21 cellular contexts compared by ENCODE assay signal in the genomic region with DNA sequence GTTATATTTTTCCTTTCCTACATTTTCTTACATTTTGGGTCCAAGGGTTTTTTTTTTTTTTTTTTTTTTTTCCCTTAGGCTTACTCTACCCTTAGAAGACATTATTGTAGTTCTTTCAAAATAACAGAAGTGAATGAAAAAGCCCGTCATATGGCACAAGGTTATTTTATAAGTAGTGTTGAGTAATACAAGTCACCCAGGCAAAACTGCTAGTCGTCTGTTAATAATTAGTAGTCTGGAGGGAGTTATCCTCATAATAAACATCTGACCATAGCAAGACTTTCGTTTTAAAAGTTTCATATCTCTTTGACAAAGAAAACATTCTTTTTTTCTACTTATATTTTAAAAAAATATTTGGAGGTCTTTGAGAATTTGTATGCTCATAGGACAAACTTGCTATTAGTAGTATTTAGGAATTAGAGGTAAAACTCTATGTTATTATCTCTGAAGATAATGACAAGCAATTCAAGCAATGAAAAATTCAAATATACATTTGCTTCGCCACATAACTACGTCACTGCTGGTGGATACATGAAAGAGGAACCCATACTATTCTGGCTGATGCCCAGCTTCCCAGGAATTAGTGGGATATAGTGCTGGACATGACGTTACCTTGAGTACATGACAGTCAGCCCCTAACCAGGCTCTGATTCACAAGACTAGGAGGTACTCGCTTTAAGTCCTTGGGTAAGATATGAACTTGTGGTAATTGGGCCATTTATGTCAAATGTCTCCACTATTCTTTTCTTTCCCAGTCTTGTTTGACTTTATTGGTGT.
DNase-seq lines count a peak whose midpoint lies in the region; ATAC-seq and TF ChIP-seq lines count a peak whose summit lies in the region.
"Had no signal": no experiment of that assay in that cellular context is flagged by ENCODE, and none has a peak within 500 bp of the region (broad histone marks: within the 10 kb centered on the region; RNA-seq: fewer than 3 reads in every experiment).

No MANE protein-coding gene starts in this region.

- DNase-seq in AG20443 (ENCODE audit: low spot score) = peak; percentile 21
- DNase-seq in GM23248 = peak; percentile 13
- peak; percentile 54 for DNase-seq in adipocyte (ENCODE audit: low read depth)
- DNase-seq in kidney tubule cell (ENCODE audit: low spot score) = peak; percentile 41
- no peak for DNase-seq in KG1 (lab: John Stamatoyannopoulos, UW)
- no peak for DNase-seq in erythroblast (lab: John Stamatoyannopoulos, UW)
- DNase-seq: activated CD8-positive, alpha-beta T cell treated with anti-CD3 and anti-CD28 coated beads for 36 hours; activated naive CD4-positive, alpha-beta T cell treated with Interleukin-2 at 50 U/mL for 16 hours; activated T-cell treated with anti-CD3 and anti-CD28 coated beads, Interleukin-2, amount 50 U/mL, for 1 hour; anterior cingulate cortex; central memory CD4-positive, alpha-beta T cell; EL; natural killer cell; NCI-H187; NCI-H345; posterior cingulate gyrus; RPMI8226; T1000; tibial artery had no signal

- H3K9me3 ChIP-seq in GM23248 (ENCODE audit: low read depth) = no peaks in the 10 kb centered on the region
- no peaks in the 10 kb centered on the region for H3K9me3 ChIP-seq in adipocyte (ENCODE audit: control insufficient read depth, low read length)
- H3K9me3 ChIP-seq: tibial artery had no signal

- H3K79me2 ChIP-seq in GM23248 (ENCODE audit: insufficient read depth) = no peaks in the 10 kb centered on the region

- no peaks in the 10 kb centered on the region for H3K36me3 ChIP-seq in GM23248 (ENCODE audit: low read depth)
- H3K36me3 ChIP-seq in adipocyte (ENCODE audit: control insufficient read depth, insufficient read depth, low read length, severe bottlenecking) = no peaks in the 10 kb centered on the region
- H3K36me3 ChIP-seq: tibial artery had no signal

- in situ Hi-C loops in GM23248 (cut with MboI) = no loop called here

- H3K27me3 ChIP-seq in GM23248 (replicated peaks; ENCODE audit: insufficient read depth) (no peaks in the 10 kb centered on the region), adipocyte (replicated peaks; ENCODE audit: control insufficient read depth, insufficient read depth, low read length) (no peaks in the 10 kb centered on the region)
- H3K27me3 ChIP-seq: tibial artery had no signal

- H2AFZ ChIP-seq in GM23248 = no peak overlapping the region

- no peaks in the 10 kb centered on the region for H3K4me1 ChIP-seq in GM23248 (ENCODE audit: insufficient read depth)
- peaks cover 1% of the 10 kb centered on the region for H3K4me1 ChIP-seq in adipocyte (ENCODE audit: control insufficient read depth, insufficient read depth, low read length)
- H3K4me1 ChIP-seq: tibial artery had no signal

- H3F3A ChIP-seq in GM23248 (ENCODE audit: insufficient read depth) = no peaks in the 10 kb centered on the region

- H3K9me2 ChIP-seq in GM23248 (ENCODE audit: insufficient read depth) = no peaks in the 10 kb centered on the region

- H3K4me2 ChIP-seq in GM23248 (ENCODE audit: unreplicated experiment) = no peak overlapping the region

- no peak overlapping the region for H3K4me3 ChIP-seq in GM23248
- no peak overlapping the region for H3K4me3 ChIP-seq in adipocyte (ENCODE audit: low read length)
- H3K4me3 ChIP-seq: K562, tibial artery had no signal

- H3K27ac ChIP-seq in GM23248 = no peak overlapping the region
- H3K27ac ChIP-seq: tibial artery had no signal

- no peaks in the 10 kb centered on the region for H4K20me1 ChIP-seq in GM23248 (ENCODE audit: insufficient read depth)

- 47 to 50% methylated on average over 7 of the region's 7 CpGs for WGBS in GM23248 (ENCODE audit: low coverage in 1 of 2, low lambda C conversion rate in 2 of 2, missing lambda C conversion rate in 2 of 2), 2 experiments

- no peak for TF ChIP-seq POLR2A in GM18505 (IDR thresholded peaks at IDR 0.05; ENCODE audit: borderline replicate concordance, extremely low read depth, insufficient read depth, insufficient read length)
- no peak for TF ChIP-seq POLR2A in erythroblast (IDR thresholded peaks at IDR 0.05; ENCODE audit: low read length)

- ATAC-seq in GM18505 (IDR thresholded peaks at IDR 0.05; ENCODE audit: unreplicated experiment) = no peak
- ATAC-seq: activated CD8-positive, alpha-beta T cell treated with anti-CD3 and anti-CD28 coated beads for 36 hours; K562; natural killer cell had no signal

- H3K9ac ChIP-seq in GM23248 (no peak overlapping the region), adipocyte (ENCODE audit: low read length) (no peak overlapping the region)

Comparison
In these comparisons a context has a peak if more than half of its experiments do, and no peak if none do; other contexts are left out.
1. DNase-seq: peak in AG20443 (single experiment), GM23248 (single experiment), adipocyte (single experiment) and kidney tubule cell (single experiment); none in KG1 (single experiment) and erythroblast (0 of 2).